8 cellular contexts compared by ENCODE assay signal in genomic region chr20:57389695-57390603, GRCh38. TPM values are rescaled to one million over a fixed set of nuclear protein-coding genes. Genes with fewer than 3 reads are reported as not detected.
DNase-seq lines count a peak whose midpoint lies in the region; ATAC-seq and TF ChIP-seq lines count a peak whose summit lies in the region.

No MANE protein-coding gene starts in this region.

- intact Hi-C loops in ovary (cut with DNase I): loop anchor here (2.0 to 10.0 kb wide), 4 partner anchors 51 to 815 kb away; no protein-coding TSS in a partner anchor

- H3K27me3 ChIP-seq in endocrine pancreas (ENCODE audit: control insufficient read depth, insufficient read depth, low read length): no peaks in the 10 kb centered on the region
- H3K27me3 ChIP-seq in ovary: no peaks in the 10 kb centered on the region

- peak; percentile 1 for ATAC-seq in HG02852 (IDR thresholded peaks at IDR 0.05; ENCODE audit: unreplicated experiment)
- no peak for ATAC-seq in HG02678 (IDR thresholded peaks at IDR 0.05; ENCODE audit: unreplicated experiment)
- no peak for ATAC-seq in HG02759 (IDR thresholded peaks at IDR 0.05; ENCODE audit: unreplicated experiment)
- ATAC-seq in GM19324 (IDR thresholded peaks at IDR 0.05; ENCODE audit: low FRiP score, unreplicated experiment): no peak

- no peaks in the 10 kb centered on the region for H3K9me3 ChIP-seq in endocrine pancreas (ENCODE audit: control insufficient read depth, low read length)
- H3K9me3 ChIP-seq in ovary: no peaks in the 10 kb centered on the region

- no peak for TF ChIP-seq POLR2A in ovary (IDR thresholded peaks at IDR 0.05)

- H3K36me3 ChIP-seq in endocrine pancreas (ENCODE audit: control insufficient read depth, insufficient read depth, low read length) (no peaks in the 10 kb centered on the region), ovary (no peaks in the 10 kb centered on the region)

- no peak for TF ChIP-seq CTCF in ovary (IDR thresholded peaks at IDR 0.05)

- H3K4me3 ChIP-seq in endocrine pancreas (ENCODE audit: control insufficient read depth, insufficient read depth, low read length): no peak overlapping the region
- H3K4me3 ChIP-seq in ovary: peak overlapping the region; percentile 24

- H3K9ac ChIP-seq in endocrine pancreas (ENCODE audit: control insufficient read depth, insufficient read depth, low read length): peak overlapping the region; percentile 47

- H3K27ac ChIP-seq in ovary: peak overlapping the region; percentile 65 to 84

- TF ChIP-seq EP300 in ovary (IDR thresholded peaks at IDR 0.05): no peak

- H3K4me1 ChIP-seq in endocrine pancreas (ENCODE audit: control insufficient read depth, insufficient read depth, low read length): no peaks in the 10 kb centered on the region
- H3K4me1 ChIP-seq in ovary (ENCODE audit: insufficient read depth): peaks cover 14% of the 10 kb centered on the region

- DNase-seq in activated CD4-positive, alpha-beta T cell treated with anti-CD3 and anti-CD28 coated beads for 4 hours: peak; percentile 66 to 75
- DNase-seq in ovary (peak; percentile 70 to 84 (median 80)), NCI-H1694 (lab: John Stamatoyannopoulos, UW) (no peak)

- WGBS in ovary, 3 donors: 15 to 26% (median 20%) methylated on average over 47 to 52 of the region's 52 CpGs

RNA-seq across cellular contexts. Expression of gene RBM38, which starts 1.2 kb away (rescaled TPM):
- total RNA-seq in ovary: 10 to 100 TPM; 20.0 to 77.6 (median 39.3) TPM
- polyA plus RNA-seq in ovary: 10 to 100 TPM in 1 of 2 donors, 1 to 10 TPM in 1; 6.3 to 36.6 TPM

RNA-seq across cellular contexts. Expression of gene RAE1, which starts 38.9 kb away (rescaled TPM):
- 10 to 100 TPM; 13.9 to 24.0 (median 19.0) TPM for total RNA-seq in ovary
- 10 to 100 TPM; 20.4 to 46.1 TPM for polyA plus RNA-seq in ovary
